ENCODE assay signal across 25 cellular contexts in the genomic region with DNA sequence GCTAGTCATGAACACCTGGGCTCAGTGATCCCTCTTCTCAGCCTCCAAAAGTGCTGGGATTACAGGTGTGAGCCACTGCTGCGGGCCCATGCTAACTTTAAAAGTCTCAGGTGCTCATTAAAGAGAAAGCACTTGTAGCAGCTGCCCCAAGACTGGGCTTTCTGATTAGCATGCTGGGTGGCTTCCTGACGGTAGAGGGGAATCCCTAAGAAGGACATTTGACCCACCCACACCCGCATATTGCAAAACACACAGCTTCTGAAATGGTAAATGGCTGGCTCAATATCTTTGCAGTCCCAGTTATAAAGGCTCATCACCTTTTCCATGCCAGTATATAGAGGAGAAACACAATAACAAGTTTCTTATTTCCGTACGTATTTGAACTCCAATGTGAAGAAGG.
"Had no signal": no experiment of that assay in that cellular context is flagged by ENCODE, and none has a peak within 500 bp of the region (broad histone marks: within the 10 kb centered on the region; RNA-seq: fewer than 3 reads in every experiment).

No MANE protein-coding gene starts in this region.

- H3K36me3 ChIP-seq: brain microvascular endothelial cell, heart right ventricle, left ventricle myocardium inferior, tibial nerve, WERI-Rb-1 had no signal

- H3K4me1 Mint-ChIP-seq: activated CD4-positive, alpha-beta T cell treated with anti-CD3 and anti-CD28 coated beads, Interleukin-2, amount 10 ng/mL, durations not matched to agents 24 days and 14 days had no signal

- H3K36me3 Mint-ChIP-seq: activated CD4-positive, alpha-beta memory T cell treated with anti-CD3 and anti-CD28 coated beads for 36 hours; natural killer cell treated with Interleukin-12 subunit alpha and Interleukin-12 subunit beta and Interleukin-15 and Interleukin-18, amount 100 ng/mL, for 72 hours; stimulated activated naive B cell treated with anti-CD40 and anti-IgM and Interleukin-4, amounts not matched to agents 10 μg/mL and 1 μg/mL and 100 μg/mL, for 72 hours had no signal

- DNase-seq: activated CD4-positive, alpha-beta memory T cell treated with anti-CD3 and anti-CD28 coated beads for 36 hours; activated CD4-positive, alpha-beta T cell treated with anti-CD3 and anti-CD28 coated beads, Interleukin-2, amount 10 ng/mL, durations not matched to agents 24 days and 14 days; activated CD4-positive, CD25-positive, alpha-beta regulatory T cell treated with anti-CD3 and anti-CD28 coated beads, Interleukin-2, amount 50 U/mL, for 72 hours; activated CD8-positive, alpha-beta memory T cell treated with anti-CD3 and anti-CD28 coated beads, Interleukin-2, amount 50 U/mL, for 4 hours; activated gamma-delta T cell treated with Interleukin-2 at 50 U/mL for 16 hours; activated naive CD4-positive, alpha-beta T cell treated with anti-CD3 and anti-CD28 coated beads, Interleukin-2, amount 50 U/mL, for 16 hours; activated T-cell treated with anti-CD3 and anti-CD28 coated beads, Interleukin-2, amount 50 U/mL, for 1 hour; amniotic stem cell; brain microvascular endothelial cell; caudate nucleus; foreskin fibroblast; heart right ventricle; left ventricle myocardium inferior; mesendoderm; posterior cingulate gyrus; right cardiac atrium; stimulated activated CD4-positive, alpha-beta T cell treated with anti-CD3 and anti-CD28 coated beads, Interleukin-15, amount 100 ng/mL, for 24 hours; stimulated activated CD4-positive, alpha-beta T cell treated with anti-CD3 and anti-CD28 coated beads, Interleukin-2, amount 100 ng/mL, for 24 hours; stimulated activated naive B cell treated with anti-CD40 and anti-IgM and Interleukin-4, amounts not matched to agents 10 μg/mL and 1 μg/mL and 100 μg/mL, for 72 hours; T-helper 9 cell; WERI-Rb-1 had no signal

- H3K27ac Mint-ChIP-seq: activated CD4-positive, alpha-beta memory T cell treated with anti-CD3 and anti-CD28 coated beads for 36 hours; activated CD4-positive, alpha-beta T cell treated with anti-CD3 and anti-CD28 coated beads, Interleukin-2, amount 10 ng/mL, durations not matched to agents 24 days and 14 days; natural killer cell treated with Interleukin-12 subunit alpha and Interleukin-12 subunit beta and Interleukin-15 and Interleukin-18, amount 100 ng/mL, for 72 hours; stimulated activated naive B cell treated with anti-CD40 and anti-IgM and Interleukin-4, amounts not matched to agents 10 μg/mL and 1 μg/mL and 100 μg/mL, for 72 hours had no signal

- H3K9me3 Mint-ChIP-seq: activated CD4-positive, alpha-beta memory T cell treated with anti-CD3 and anti-CD28 coated beads for 36 hours; activated CD4-positive, alpha-beta T cell treated with anti-CD3 and anti-CD28 coated beads, Interleukin-2, amount 10 ng/mL, durations not matched to agents 24 days and 14 days; natural killer cell treated with Interleukin-12 subunit alpha and Interleukin-12 subunit beta and Interleukin-15 and Interleukin-18, amount 100 ng/mL, for 72 hours had no signal

- H3K4me3 ChIP-seq: heart right ventricle, left ventricle myocardium inferior, lung, tibial nerve had no signal

- ATAC-seq: esophagus mucosa; heart right ventricle; right cardiac atrium; stimulated activated naive B cell treated with anti-CD40 and anti-IgM and Interleukin-4, amounts not matched to agents 10 μg/mL and 1 μg/mL and 100 μg/mL, for 72 hours had no signal

- H3K27ac ChIP-seq: brain microvascular endothelial cell, heart right ventricle, left ventricle myocardium inferior, tibial nerve, WERI-Rb-1 had no signal

- H3K27me3 Mint-ChIP-seq: activated CD4-positive, alpha-beta memory T cell treated with anti-CD3 and anti-CD28 coated beads for 36 hours; activated CD4-positive, alpha-beta T cell treated with anti-CD3 and anti-CD28 coated beads, Interleukin-2, amount 10 ng/mL, durations not matched to agents 24 days and 14 days; natural killer cell treated with Interleukin-12 subunit alpha and Interleukin-12 subunit beta and Interleukin-15 and Interleukin-18, amount 100 ng/mL, for 72 hours; stimulated activated naive B cell treated with anti-CD40 and anti-IgM and Interleukin-4, amounts not matched to agents 10 μg/mL and 1 μg/mL and 100 μg/mL, for 72 hours had no signal

- H3K9me3 ChIP-seq: heart right ventricle, left ventricle myocardium inferior, tibial nerve had no signal

- H3K4me3 Mint-ChIP-seq: activated CD4-positive, alpha-beta memory T cell treated with anti-CD3 and anti-CD28 coated beads for 36 hours; activated CD4-positive, alpha-beta T cell treated with anti-CD3 and anti-CD28 coated beads, Interleukin-2, amount 10 ng/mL, durations not matched to agents 24 days and 14 days; natural killer cell treated with Interleukin-12 subunit alpha and Interleukin-12 subunit beta and Interleukin-15 and Interleukin-18, amount 100 ng/mL, for 72 hours; stimulated activated naive B cell treated with anti-CD40 and anti-IgM and Interleukin-4, amounts not matched to agents 10 μg/mL and 1 μg/mL and 100 μg/mL, for 72 hours had no signal

- H3K4me1 ChIP-seq: heart right ventricle, left ventricle myocardium inferior had no signal

- H3K27me3 ChIP-seq: brain microvascular endothelial cell, heart right ventricle, tibial nerve had no signal
